In genomic region chr1:207959995-207960745, GRCh38 we compare ENCODE assay signal across 15 cellular contexts. TPM values are rescaled to one million over a fixed set of nuclear protein-coding genes. Genes with fewer than 3 reads are reported as not detected.
DNase-seq lines count a peak whose midpoint lies in the region; ATAC-seq and TF ChIP-seq lines count a peak whose summit lies in the region.
"Had no signal": no experiment of that assay in that cellular context is flagged by ENCODE, and none has a peak within 500 bp of the region (broad histone marks: within the 10 kb centered on the region; RNA-seq: fewer than 3 reads in every experiment).

No MANE protein-coding gene starts in this region.

- no peak for TF ChIP-seq EP300 in stomach (IDR thresholded peaks at IDR 0.05)

- H3K4me1 ChIP-seq in lower lobe of right lung (peaks cover 46% of the 10 kb centered on the region), stomach (peaks cover 36 to 69% (median 61%) of the 10 kb centered on the region in 4 donors)

- no peak for DNase-seq in T-helper 2 cell treated with Interferon-gamma antibody and Interleukin-4, amounts not matched to agents 5 μg/mL and 100 μg/mL, for 36 hours (ENCODE audit: low spot score)
- DNase-seq in T-helper 2 cell: no peak
- DNase-seq in activated naive CD8-positive, alpha-beta T cell treated with anti-CD3 and anti-CD28 coated beads, Interleukin-2, amount 50 U/mL, for 24 hours: no peak
- DNase-seq in lower lobe of right lung: no peak
- DNase-seq in stomach: no peak
- DNase-seq in activated effector memory CD4-positive, alpha-beta T cell treated with Interleukin-2 at 50 U/mL for 16 hours: no peak
- DNase-seq in NCI-H446 treated with DMSO at 0.1 percent for 48 hours (lab: John Stamatoyannopoulos, UW): no peak
- no peak for DNase-seq in mesenteric fat pad (ENCODE audit: low spot score)
- DNase-seq: 8988T, COR-L47, dorsolateral prefrontal cortex, foreskin keratinocyte, Karpas-422, NCI-H2081 treated with DMSO at 0.1 percent for 48 hours had no signal

- TF ChIP-seq CTCF in lower lobe of right lung (IDR thresholded peaks at IDR 0.05) (no peak), stomach (IDR thresholded peaks at IDR 0.05) (no peak)

- no peaks in the 10 kb centered on the region for H3K9me3 Mint-ChIP-seq in T-helper 2 cell treated with Interferon-gamma antibody and Interleukin-4, amounts not matched to agents 5 μg/mL and 100 μg/mL, for 36 hours
- H3K9me3 Mint-ChIP-seq in activated naive CD8-positive, alpha-beta T cell treated with anti-CD3 and anti-CD28 coated beads, Interleukin-2, amount 50 U/mL, for 24 hours: no peaks in the 10 kb centered on the region
- H3K9me3 Mint-ChIP-seq: T-helper 1 cell treated with Interleukin-12 subunit alpha and Interleukin-12 subunit beta and Interleukin-4 antibody, amounts not matched to agents 30 μg/mL and 1 μg/mL, for 36 hours had no signal

- no peaks in the 10 kb centered on the region for H3K36me3 Mint-ChIP-seq in T-helper 2 cell treated with Interferon-gamma antibody and Interleukin-4, amounts not matched to agents 5 μg/mL and 100 μg/mL, for 36 hours (ENCODE audit: low read depth)
- H3K36me3 Mint-ChIP-seq in activated naive CD8-positive, alpha-beta T cell treated with anti-CD3 and anti-CD28 coated beads, Interleukin-2, amount 50 U/mL, for 24 hours (ENCODE audit: low read depth): no peaks in the 10 kb centered on the region

- TF ChIP-seq POLR2A in stomach (IDR thresholded peaks at IDR 0.05): no peak

- H3K36me3 ChIP-seq in lower lobe of right lung (no peaks in the 10 kb centered on the region), stomach (no peaks in the 10 kb centered on the region)

- H3K4me1 Mint-ChIP-seq in T-helper 2 cell treated with Interferon-gamma antibody and Interleukin-4, amounts not matched to agents 5 μg/mL and 100 μg/mL, for 36 hours (ENCODE audit: low read depth): peaks cover 9% of the 10 kb centered on the region
- H3K4me1 Mint-ChIP-seq in activated naive CD8-positive, alpha-beta T cell treated with anti-CD3 and anti-CD28 coated beads, Interleukin-2, amount 50 U/mL, for 24 hours: peaks cover 13% of the 10 kb centered on the region

- intact Hi-C loops in lower lobe of right lung (cut with DNase I) (no loop called here), stomach (cut with DNase I; ENCODE audit: low total_unique reads) (loop anchor here (5.0 kb wide), 1 partner anchor 68 kb away; no protein-coding TSS in a partner anchor)

- H3K27ac Mint-ChIP-seq in T-helper 2 cell treated with Interferon-gamma antibody and Interleukin-4, amounts not matched to agents 5 μg/mL and 100 μg/mL, for 36 hours: no peak overlapping the region
- no peak overlapping the region for H3K27ac Mint-ChIP-seq in activated naive CD8-positive, alpha-beta T cell treated with anti-CD3 and anti-CD28 coated beads, Interleukin-2, amount 50 U/mL, for 24 hours
- H3K27ac Mint-ChIP-seq: T-helper 1 cell treated with Interleukin-12 subunit alpha and Interleukin-12 subunit beta and Interleukin-4 antibody, amounts not matched to agents 30 μg/mL and 1 μg/mL, for 36 hours had no signal

- 79 to 87% (median 83%) methylated on average over 10 of the region's 10 CpGs for WGBS in stomach, 5 donors

- H3K4me3 ChIP-seq in lower lobe of right lung: peak overlapping the region; percentile 56
- H3K4me3 ChIP-seq in stomach: peak overlapping the region in 2 of 4 donors; percentile 52 to 58

- H3K27me3 Mint-ChIP-seq in T-helper 2 cell treated with Interferon-gamma antibody and Interleukin-4, amounts not matched to agents 5 μg/mL and 100 μg/mL, for 36 hours (ENCODE audit: low read depth): peaks cover 70% of the 10 kb centered on the region
- peaks cover 45% of the 10 kb centered on the region for H3K27me3 Mint-ChIP-seq in activated naive CD8-positive, alpha-beta T cell treated with anti-CD3 and anti-CD28 coated beads, Interleukin-2, amount 50 U/mL, for 24 hours

- H3K4me3 Mint-ChIP-seq in T-helper 2 cell treated with Interferon-gamma antibody and Interleukin-4, amounts not matched to agents 5 μg/mL and 100 μg/mL, for 36 hours: peak overlapping the region; percentile 35
- H3K4me3 Mint-ChIP-seq in activated naive CD8-positive, alpha-beta T cell treated with anti-CD3 and anti-CD28 coated beads, Interleukin-2, amount 50 U/mL, for 24 hours: peak overlapping the region; percentile 65

- H3K27ac ChIP-seq in lower lobe of right lung: peak overlapping the region; percentile 81
- peak overlapping the region; percentile 22 to 98 (median 93) for H3K27ac ChIP-seq in stomach
- H3K27ac ChIP-seq: foreskin keratinocyte had no signal

- no peak for ATAC-seq in activated naive CD8-positive, alpha-beta T cell treated with anti-CD3 and anti-CD28 coated beads, Interleukin-2, amount 50 U/mL, for 24 hours
- no peak for ATAC-seq in lower lobe of right lung

- H3K27me3 ChIP-seq in lower lobe of right lung (ENCODE audit: low read depth) (peaks cover 8% of the 10 kb centered on the region), stomach (peaks cover 0 to 14% (median 0%) of the 10 kb centered on the region in 3 donors)
- H3K27me3 ChIP-seq: dorsolateral prefrontal cortex had no signal

- no peaks in the 10 kb centered on the region for H3K9me3 ChIP-seq in lower lobe of right lung
- no peaks in the 10 kb centered on the region for H3K9me3 ChIP-seq in stomach

RNA-seq across cellular contexts. Expression of gene CD34, which starts 49.2 kb away (rescaled TPM):
- total RNA-seq in lower lobe of right lung: 44.6 TPM
- total RNA-seq in stomach: 10 to 100 TPM in 4 of 5 donors, 1 to 10 TPM in 1; 9.4 to 31.2 (median 14.0) TPM
- 1 to 10 TPM; 3.2 to 9.2 (median 6.9) TPM for polyA plus RNA-seq in stomach
- 45.5 TPM for total RNA-seq in mesenteric fat pad
